Comparison of ENCODE assay signal across 13 cellular contexts in the genomic region with DNA sequence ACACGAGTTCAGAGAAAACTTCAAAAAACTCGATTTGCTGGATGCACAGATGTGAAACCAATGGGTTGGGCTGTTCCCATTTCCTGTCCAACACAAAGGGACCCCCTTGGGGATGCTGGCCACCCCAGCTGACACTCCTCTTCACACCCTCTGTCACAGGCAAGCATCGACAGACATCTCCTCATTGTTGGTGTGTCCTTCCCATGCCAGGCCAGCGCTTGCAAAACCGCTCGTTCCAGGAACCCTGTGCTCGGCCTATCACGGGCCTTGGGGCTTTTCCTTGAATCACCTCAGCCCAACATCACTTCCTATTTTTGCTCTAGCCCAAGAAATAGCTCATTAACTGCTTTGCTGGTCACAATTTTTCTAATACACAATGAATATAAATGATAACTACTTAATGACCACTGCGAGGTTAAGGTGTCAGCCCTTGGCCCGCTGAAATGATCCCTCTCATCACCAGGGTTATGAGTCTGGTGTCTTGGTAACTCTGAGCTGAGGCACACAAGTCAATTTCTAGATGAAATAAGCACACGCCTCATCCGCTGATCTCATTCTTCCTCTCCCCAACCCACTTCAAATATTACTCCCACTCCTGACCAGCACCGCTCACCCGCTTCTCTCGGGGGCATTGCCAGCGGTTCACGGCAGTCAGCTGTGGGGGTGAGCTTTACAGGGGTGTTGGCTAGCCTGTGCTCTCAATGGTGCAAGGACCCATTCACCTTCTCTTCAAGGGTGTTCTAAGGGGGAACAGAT. TPM values are rescaled to one million over a fixed set of nuclear protein-coding genes. Genes with fewer than 3 reads are reported as not detected.
DNase-seq lines count a peak whose midpoint lies in the region; ATAC-seq, FAIRE-seq and TF ChIP-seq lines count a peak whose summit lies in the region.
"Had no signal": no experiment of that assay in that cellular context is flagged by ENCODE, and none has a peak within 500 bp of the region (broad histone marks: within the 10 kb centered on the region; RNA-seq: fewer than 3 reads in every experiment).

No MANE protein-coding gene starts in this region.

- H3K36me3 ChIP-seq in bronchial epithelial cell (ENCODE audit: control insufficient read depth, insufficient read depth, low read length), result peaks cover 12% of the 10 kb centered on the region

- peak; percentile 22 for DNase-seq in stimulated activated CD4-positive, alpha-beta T cell treated with anti-CD3 and anti-CD28 coated beads, Interleukin-2, amount 100 ng/mL, for 4 hours (ENCODE audit: low read depth)
- DNase-seq in stimulated activated CD4-positive, alpha-beta T cell treated with anti-CD3 and anti-CD28 coated beads, Interleukin-4, amount 100 ng/mL, for 1 hour, result no peak
- DNase-seq in activated CD4-positive, alpha-beta T cell treated with anti-CD3 and anti-CD28 coated beads, Interleukin-2, amount 50 U/mL, for 4 hours, result peak; percentile 13 to 18
- no peak for DNase-seq in bronchial epithelial cell (ENCODE audit: low read depth)
- no peak for DNase-seq in SKM-1 (lab: John Stamatoyannopoulos, UW; ENCODE audit: unreplicated experiment)
- no peak for DNase-seq in anterior cingulate cortex (lab: John Stamatoyannopoulos, UW)
- DNase-seq: lower lobe of right lung, NCI-H187 treated with DMSO at 0.1 percent for 48 hours, NCI-H510A, SHP77 treated with DMSO at 0.1 percent for 48 hours, small intestine had no signal

- FAIRE-seq in bronchial epithelial cell (lab: Jason Lieb, UNC), result peak; percentile 36
- FAIRE-seq: small intestine had no signal

- no peak for ATAC-seq in HG03342 (IDR thresholded peaks at IDR 0.05; ENCODE audit: unreplicated experiment)

- H3K4me3 ChIP-seq in bronchial epithelial cell (ENCODE audit: low read depth, low read length), result no peak overlapping the region
- H3K4me3 ChIP-seq: ascending aorta, lower lobe of right lung had no signal

- no peak for TF ChIP-seq CTCF in bronchial epithelial cell (IDR thresholded peaks at IDR 0.05; ENCODE audit: insufficient read depth, low read length, severe bottlenecking)

- H3K27me3 ChIP-seq in bronchial epithelial cell (ENCODE audit: control insufficient read depth, insufficient read depth, low read length), result no peaks in the 10 kb centered on the region
- H3K27me3 ChIP-seq: ascending aorta had no signal

RNA-seq across cellular contexts. Expression of gene BCOR, which starts 32.3 kb away (rescaled TPM):
- total RNA-seq in bronchial epithelial cell, result 6.1 and 10.4 TPM in 2 replicates

Comparison
In these comparisons a context has a peak if more than half of its experiments do, and no peak if none do; other contexts are left out.
1. DNase-seq: peak in stimulated activated CD4-positive, alpha-beta T cell treated with anti-CD3 and anti-CD28 coated beads, Interleukin-2, amount 100 ng/mL, for 4 hours (single experiment) and activated CD4-positive, alpha-beta T cell treated with anti-CD3 and anti-CD28 coated beads, Interleukin-2, amount 50 U/mL, for 4 hours (2 of 2); none in stimulated activated CD4-positive, alpha-beta T cell treated with anti-CD3 and anti-CD28 coated beads, Interleukin-4, amount 100 ng/mL, for 1 hour (single experiment), bronchial epithelial cell (single experiment), SKM-1 (single experiment) and anterior cingulate cortex (0 of 58).